9 cellular contexts compared by ENCODE assay signal in genomic region chr19:54128441-54128725, GRCh38. TPM values are rescaled to one million over a fixed set of nuclear protein-coding genes. Genes with fewer than 3 reads are reported as not detected.
"Had no signal": no experiment of that assay in that cellular context is flagged by ENCODE, and none has a peak within 500 bp of the region (broad histone marks: within the 10 kb centered on the region; RNA-seq: fewer than 3 reads in every experiment).

No MANE protein-coding gene starts in this region.

- DNase-seq: GDM1, GF-D8 had no signal

- H3K4me3 ChIP-seq: GM12878 had no signal

- FAIRE-seq: G401.6, GM12878, GM12891, GM12892, GM18507, GM19239 had no signal

- ATAC-seq: GM12878 had no signal

RNA-seq across cellular contexts. Expression of gene OSCAR, which starts 27.8 kb away (rescaled TPM):
- total RNA-seq: G401, GM12878 had no signal
